11 cellular contexts compared by ENCODE assay signal in the genomic region with DNA sequence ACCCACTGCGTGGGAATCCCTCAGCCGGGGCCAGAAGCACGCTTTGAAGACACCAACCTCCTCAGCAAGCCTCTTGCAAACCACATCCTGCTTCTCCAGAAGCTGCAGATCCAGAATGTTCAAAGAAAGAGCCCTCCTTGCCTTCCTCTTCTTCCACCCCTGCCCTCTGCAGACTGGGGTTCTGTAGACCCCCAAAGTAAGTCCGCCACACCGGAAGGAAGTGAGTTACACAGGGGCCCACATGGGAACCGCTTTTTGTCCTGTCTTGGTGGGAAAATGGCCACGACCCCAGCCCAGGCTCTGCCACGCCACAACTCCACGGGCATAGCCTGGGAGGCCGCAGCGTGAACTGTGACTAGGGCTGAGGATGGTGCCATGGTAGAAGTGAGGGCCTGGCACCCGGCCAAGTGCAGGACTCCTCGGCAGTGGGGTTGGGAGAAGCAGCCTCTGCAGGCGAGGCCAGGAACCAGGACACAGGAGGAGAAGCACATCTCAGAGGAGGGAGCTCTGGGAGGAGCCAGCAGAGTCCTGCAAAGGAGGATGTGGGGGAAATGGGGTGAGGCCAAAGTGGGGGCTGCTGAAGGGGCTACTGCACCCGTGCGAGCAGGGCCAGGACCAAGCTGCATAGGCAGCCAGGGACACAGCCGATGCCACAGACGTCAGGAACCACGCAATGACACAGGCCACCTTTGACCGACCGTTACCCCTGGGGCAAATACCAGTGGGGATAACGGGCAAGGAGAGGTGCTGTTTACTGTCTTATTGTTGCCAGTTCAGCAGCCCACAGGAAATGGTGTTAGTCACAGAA. TPM values are rescaled to one million over a fixed set of nuclear protein-coding genes. Genes with fewer than 3 reads are reported as not detected.
DNase-seq lines count a peak whose midpoint lies in the region; ATAC-seq and TF ChIP-seq lines count a peak whose summit lies in the region.
"Had no signal": no experiment of that assay in that cellular context is flagged by ENCODE, and none has a peak within 500 bp of the region (broad histone marks: within the 10 kb centered on the region; RNA-seq: fewer than 3 reads in every experiment).

No MANE protein-coding gene starts in this region.

- H3K9ac ChIP-seq in SK-N-SH: no peak overlapping the region

- peak overlapping the region; percentile 37 for H3K4me3 ChIP-seq in Jurkat, Clone E6-1 (ENCODE audit: low read length)
- no peak overlapping the region for H3K4me3 ChIP-seq in SK-N-SH (ENCODE audit: low read depth in 2 of 2, low read length in 1 of 2)
- H3K4me3 ChIP-seq in tibial artery: no peak overlapping the region
- H3K4me3 ChIP-seq: GM12878, ovary had no signal

- peak; percentile 64 for ATAC-seq in central memory CD8-positive, alpha-beta T cell (replicated peaks; ENCODE audit: extremely low read depth, poor library complexity, severe bottlenecking)
- ATAC-seq: GM12878 had no signal

- H3F3A ChIP-seq in SK-N-SH (replicated peaks; ENCODE audit: insufficient read depth): no peaks in the 10 kb centered on the region

- H3K27me3 Mint-ChIP-seq in central memory CD8-positive, alpha-beta T cell: peaks cover 20% of the 10 kb centered on the region

- POLR2A ChIA-PET in SK-N-SH (lab: Yijun Ruan, JAX): no interaction called here

- H3K9me3 Mint-ChIP-seq in central memory CD8-positive, alpha-beta T cell: no peaks in the 10 kb centered on the region

- H3K27me3 ChIP-seq in SK-N-SH (ENCODE audit: insufficient read depth) (no peaks in the 10 kb centered on the region), tibial artery (peaks cover 0 to 16% of the 10 kb centered on the region in 2 donors)
- H3K27me3 ChIP-seq: ovary had no signal

- H3K9me2 ChIP-seq in SK-N-SH: no peaks in the 10 kb centered on the region

- H3K4me1 Mint-ChIP-seq in central memory CD8-positive, alpha-beta T cell: peaks cover 22% of the 10 kb centered on the region

- H3K36me3 Mint-ChIP-seq in central memory CD8-positive, alpha-beta T cell (ENCODE audit: insufficient read depth): peaks cover 2% of the 10 kb centered on the region

- H3K4me1 ChIP-seq in SK-N-SH (ENCODE audit: control insufficient read depth in 1 of 2, insufficient read depth in 2 of 2, low read depth in 1 of 2, low read length in 1 of 2) (peaks cover 0 to 7% of the 10 kb centered on the region in 2 experiments; a peak in 1 of 4 replicates), tibial artery (no peaks in the 10 kb centered on the region)

- no peak for TF ChIP-seq EP300 in SK-N-SH (IDR thresholded peaks at IDR 0.05; ENCODE audit: borderline replicate concordance in 1 of 2, low read depth in 1 of 2, low read length in 1 of 2)

- H3K27ac ChIP-seq in SK-N-SH (ENCODE audit: low read depth in 2 of 2, low read length in 1 of 2): no peak overlapping the region
- no peak overlapping the region for H3K27ac ChIP-seq in tibial artery
- H3K27ac ChIP-seq: ovary had no signal

- CTCF ChIA-PET in SK-N-SH (lab: Yijun Ruan, JAX): no interaction called here

- no peak overlapping the region for H2AFZ ChIP-seq in SK-N-SH (ENCODE audit: low read depth)

- DNase-seq in Jurkat, Clone E6-1 (ENCODE audit: low read depth, low spot score): peak; percentile 90
- DNase-seq in activated CD4-positive, alpha-beta T cell treated with anti-CD3 and anti-CD28 coated beads for 48 hours: peak; percentile 66
- peak in 1 of 2 donors; percentile 17 for DNase-seq in central memory CD8-positive, alpha-beta T cell (ENCODE audit: low spot score in 2 of 2)
- DNase-seq in stimulated activated CD4-positive, alpha-beta T cell treated with anti-CD3 and anti-CD28 coated beads, TNF-alpha, amount 100 ng/mL, for 4 hours (ENCODE audit: low read depth in 3 of 3): peak in 2 of 3 experiments; percentile 23 to 30
- DNase-seq in NAMALWA (ENCODE audit: low spot score) (no peak), NCI-H2196 (lab: John Stamatoyannopoulos, UW; ENCODE audit: unreplicated experiment) (no peak), SK-N-SH (no peak), tibial artery (no peak)
- DNase-seq: NCI-H1436 treated with DMSO at 0.1 percent for 48 hours, ovary had no signal

- H3K4me3 Mint-ChIP-seq in central memory CD8-positive, alpha-beta T cell: peak overlapping the region; percentile 63

- intact Hi-C loops in tibial artery (cut with DNase I; ENCODE audit: low total_unique reads): no loop called here

- no peaks in the 10 kb centered on the region for H4K20me1 ChIP-seq in SK-N-SH (ENCODE audit: insufficient read depth)

- H3K36me3 ChIP-seq in SK-N-SH (replicated peaks in 1 of 2; ENCODE audit: control insufficient read depth in 1 of 2, insufficient read depth in 2 of 2, low read length in 1 of 2) (no peaks in the 10 kb centered on the region), tibial artery (no peaks in the 10 kb centered on the region)
- H3K36me3 ChIP-seq: ovary had no signal

- TF ChIP-seq CTCF in SK-N-SH (IDR thresholded peaks at IDR 0.05): no peak
- no peak for TF ChIP-seq CTCF in tibial artery (IDR thresholded peaks at IDR 0.05)

- no peak overlapping the region for H3K4me2 ChIP-seq in SK-N-SH

- H3K27ac Mint-ChIP-seq in central memory CD8-positive, alpha-beta T cell (ENCODE audit: low read depth): peak overlapping the region; percentile 87

- WGBS in SK-N-SH (ENCODE audit: low lambda C conversion rate): 67% methylated on average over 18 of the region's 22 CpGs

- no peak for TF ChIP-seq RAD21 in SK-N-SH (IDR thresholded peaks at IDR 0.05; ENCODE audit: low read length)

- no peaks in the 10 kb centered on the region for H3K79me2 ChIP-seq in SK-N-SH (ENCODE audit: insufficient read depth)

- H3K9me3 ChIP-seq in SK-N-SH (no peaks in the 10 kb centered on the region), tibial artery (no peaks in the 10 kb centered on the region)
- H3K9me3 ChIP-seq: ovary had no signal

TF ChIP-seq in SK-N-SH, 30 proteins besides CTCF, POLR2A, EP300 and RAD21:
- TF ChIP-seq GATA2 (CRISPR knock-in tag; IDR thresholded peaks at IDR 0.05) (no peak), FOXJ3 (CRISPR knock-in tag; IDR thresholded peaks at IDR 0.05) (no peak), RXRA (IDR thresholded peaks at IDR 0.05; ENCODE audit: borderline replicate concordance, low read depth) (no peak), FOSL2 (IDR thresholded peaks at IDR 0.05; ENCODE audit: borderline replicate concordance, low read depth) (no peak)

RNA-seq across cellular contexts. Expression of gene PDE9A, which starts 30.9 kb away (rescaled TPM):
- 10.5 TPM for polyA plus RNA-seq in Jurkat, Clone E6-1 (2012; ENCODE audit: insufficient read depth, insufficient read length)
- polyA plus RNA-seq in SK-N-SH (2012; rRNA removed): 0.28 and 0.54 TPM in 2 replicates
- polyA plus RNA-seq in SK-N-SH (2012; cell fraction: cytosol; rRNA removed): 0.75 and 1.3 TPM in 2 replicates
- 0.87 and 1.4 TPM in 2 replicates for polyA plus RNA-seq in SK-N-SH (2012; cell fraction: nucleus; rRNA removed)

Comparison
In these comparisons a context has a peak if more than half of its experiments do, and no peak if none do; other contexts are left out.
1. DNase-seq: peak in Jurkat, Clone E6-1 (single experiment), activated CD4-positive, alpha-beta T cell treated with anti-CD3 and anti-CD28 coated beads for 48 hours (single experiment) and stimulated activated CD4-positive, alpha-beta T cell treated with anti-CD3 and anti-CD28 coated beads, TNF-alpha, amount 100 ng/mL, for 4 hours (2 of 3); none in NAMALWA (single experiment), NCI-H2196 (single experiment), SK-N-SH (single experiment) and tibial artery (0 of 2).